ENCODE assay signal across 1 cellular context in genomic region chr10:102743588-102744373, GRCh38.
TF ChIP-seq lines count a peak whose summit lies in the region.

WBP1L (plus strand) TSS chr10:102743948; CDS start chr10:102744054, 106 bp downstream.

TF ChIP-seq in HepG2, 621 proteins besides CTCF, POLR2A, EP300 and RAD21 (continued from another document and continues in another):
- peak; percentile 91; the same call in 1 of the 2 replicates for TF ChIP-seq FOXO4 (CRISPR knock-in tag; conservative IDR thresholded peaks at IDR 0.05)
- TF ChIP-seq GABPA (IDR thresholded peaks at IDR 0.05; ENCODE audit: low read depth, low read length) = peak; percentile 59
- peak; percentile 93 for TF ChIP-seq GABPA (CRISPR knock-in tag; IDR thresholded peaks at IDR 0.05; ENCODE audit: low read depth)
- no peak for TF ChIP-seq SP1 (IDR thresholded peaks at IDR 0.05)
- TF ChIP-seq SP1 (CRISPR knock-in tag; IDR thresholded peaks at IDR 0.05) = peak; percentile 83
- peak; percentile 31; the same call in 1 of the 2 replicates for TF ChIP-seq ZBTB38 (CRISPR knock-in tag; IDR thresholded peaks at IDR 0.05)
- TF ChIP-seq RBFOX2 (IDR thresholded peaks at IDR 0.05; ENCODE audit: low read depth, low read length) = peak; percentile 69
- peak; percentile 91 for TF ChIP-seq CREM (IDR thresholded peaks at IDR 0.05)
- 0 out of 2 replicates have a peak, but pooled peaks have one; percentile 34 for TF ChIP-seq CREM (CRISPR knock-in tag; IDR thresholded peaks at IDR 0.05)
- 0 out of 2 replicates have a peak, but pooled peaks have one; percentile 22 for TF ChIP-seq MED13 (CRISPR knock-in tag; IDR thresholded peaks at IDR 0.05)
- no peak for TF ChIP-seq NR2F6 (IDR thresholded peaks at IDR 0.05)
- 0 out of 2 replicates have a peak, but pooled peaks have one; percentile 18 for TF ChIP-seq NR2F6 (CRISPR knock-in tag; IDR thresholded peaks at IDR 0.05)
- no peak for TF ChIP-seq BRF2 (CRISPR knock-in tag; IDR thresholded peaks at IDR 0.05)
- peak; percentile 72; the same call in 1 of the 2 replicates for TF ChIP-seq NFKB2 (CRISPR knock-in tag; IDR thresholded peaks at IDR 0.05; ENCODE audit: borderline replicate concordance)
- TF ChIP-seq ZNF143 (CRISPR knock-in tag; IDR thresholded peaks at IDR 0.05) = no peak
- 0 out of 2 replicates have a peak, but pooled peaks have one; percentile 89 for TF ChIP-seq PCBP1 (IDR thresholded peaks at IDR 0.05; ENCODE audit: borderline replicate concordance, low read depth, low read length)
- no peak for TF ChIP-seq ZNF703 (CRISPR knock-in tag; IDR thresholded peaks at IDR 0.05; ENCODE audit: borderline replicate concordance)
- no peak for TF ChIP-seq USF2 (IDR thresholded peaks at IDR 0.05; ENCODE audit: low read depth, low read length)
- TF ChIP-seq USF2 (CRISPR knock-in tag; IDR thresholded peaks at IDR 0.05; ENCODE audit: borderline replicate concordance) = no peak
- TF ChIP-seq CCDC6 (CRISPR knock-in tag; IDR thresholded peaks at IDR 0.05) = no peak
- no peak for TF ChIP-seq PTBP1 (IDR thresholded peaks at IDR 0.05; ENCODE audit: low read depth, low read length, poor library complexity, severe bottlenecking)
- no peak for TF ChIP-seq ZXDC (CRISPR knock-in tag; IDR thresholded peaks at IDR 0.05)
- TF ChIP-seq ZMYM4 (CRISPR knock-in tag; IDR thresholded peaks at IDR 0.05) = peak; percentile 76
- TF ChIP-seq STAT5B (CRISPR knock-in tag; IDR thresholded peaks at IDR 0.05) = no peak
- no peak for TF ChIP-seq ZNF605 (CRISPR knock-in tag; IDR thresholded peaks at IDR 0.05)
- no peak for TF ChIP-seq NFE2L2 (IDR thresholded peaks at IDR 0.05; ENCODE audit: low read length)
- TF ChIP-seq FOXA3 (CRISPR knock-in tag; IDR thresholded peaks at IDR 0.05) = peak; percentile 26; the same call in 1 of the 2 replicates
- TF ChIP-seq MYC (CRISPR knock-in tag; IDR thresholded peaks at IDR 0.05; ENCODE audit: borderline replicate concordance) = peak; percentile 42; the same call in 1 of the 2 replicates
- TF ChIP-seq NBN (conservative IDR thresholded peaks at IDR 0.05) = no peak
- TF ChIP-seq KLF12 (CRISPR knock-in tag; IDR thresholded peaks at IDR 0.05; ENCODE audit: borderline replicate concordance) = peak; percentile 82; the same call in 1 of the 2 replicates
- peak; percentile 56; the same call in 1 of the 2 replicates for TF ChIP-seq PHF8 (CRISPR knock-in tag; IDR thresholded peaks at IDR 0.05)
- no peak for TF ChIP-seq REPIN1 (CRISPR knock-in tag; IDR thresholded peaks at IDR 0.05; ENCODE audit: borderline replicate concordance, low read depth)
- no peak for TF ChIP-seq NFE2L1 (CRISPR knock-in tag; IDR thresholded peaks at IDR 0.05; ENCODE audit: borderline replicate concordance)
- TF ChIP-seq POLR2AphosphoS2 (IDR thresholded peaks at IDR 0.05; ENCODE audit: low read depth, low read length) = no peak
- no peak for TF ChIP-seq KIAA2018 (CRISPR knock-in tag; IDR thresholded peaks at IDR 0.05; ENCODE audit: borderline replicate concordance)
- no peak for TF ChIP-seq ZNF329 (CRISPR knock-in tag; IDR thresholded peaks at IDR 0.05; ENCODE audit: low read depth)
- peak; percentile 49; the same call in 1 of the 2 replicates for TF ChIP-seq THAP9 (CRISPR knock-in tag; IDR thresholded peaks at IDR 0.05; ENCODE audit: borderline replicate concordance)
- TF ChIP-seq ZNF577 (CRISPR knock-in tag; IDR thresholded peaks at IDR 0.05; ENCODE audit: borderline replicate concordance, low read depth) = no peak
- TF ChIP-seq CENPT (CRISPR knock-in tag; IDR thresholded peaks at IDR 0.05; ENCODE audit: low read depth) = no peak
- no peak for TF ChIP-seq NFE2 (CRISPR knock-in tag; IDR thresholded peaks at IDR 0.05)
- TF ChIP-seq BATF2 (CRISPR knock-in tag; IDR thresholded peaks at IDR 0.05) = 0 out of 2 replicates have a peak, but pooled peaks have one; percentile 22
- TF ChIP-seq BCL6 (CRISPR knock-in tag; IDR thresholded peaks at IDR 0.05) = 0 out of 2 replicates have a peak, but pooled peaks have one; percentile 13
